Comparison of ENCODE assay signal across 18 cellular contexts in genomic region chr12:76464636-76465166, GRCh38.
DNase-seq lines count a peak whose midpoint lies in the region; ATAC-seq and TF ChIP-seq lines count a peak whose summit lies in the region.
"Had no signal": no experiment of that assay in that cellular context is flagged by ENCODE, and none has a peak within 500 bp of the region (broad histone marks: within the 10 kb centered on the region; RNA-seq: fewer than 3 reads in every experiment).

No MANE protein-coding gene starts in this region.

- H3K27me3 ChIP-seq in cardiac muscle cell (no peaks in the 10 kb centered on the region), right lobe of liver (no peaks in the 10 kb centered on the region)

- intact Hi-C loops in cardiac septum (cut with DNase I), result loop anchor here (5.0 kb wide), 1 partner anchor 93 kb away; the partner anchor contains the start of gene OSBPL8
- intact Hi-C loops in left ventricle myocardium superior (cut with micrococcal nuclease), result no loop called here
- intact Hi-C loops in right lobe of liver (cut with DNase I), result no loop called here

- H3K27ac ChIP-seq in cardiac muscle cell (peak overlapping the region; percentile 7), right lobe of liver (no peak overlapping the region)
- H3K27ac ChIP-seq: HL-60 had no signal

- DNase-seq in cardiac muscle cell (ENCODE audit: low read depth in 1 of 2, low spot score in 1 of 2) (no peak), cardiac septum (ENCODE audit: low spot score) (no peak), choroid plexus epithelial cell (ENCODE audit: low read depth) (peak; percentile 29), left ventricle myocardium superior (no peak), H4 (ENCODE audit: low spot score) (no peak), right lobe of liver (no peak)
- DNase-seq: 8988T; ACHN; C1 segment of cervical spinal cord; Caco-2; CD8-positive, alpha-beta T cell; DND-41; GDM1; GOT3; HCEC 1CT had no signal

- H3K9me3 ChIP-seq in cardiac muscle cell (ENCODE audit: low read depth) (no peaks in the 10 kb centered on the region), right lobe of liver (no peaks in the 10 kb centered on the region)
- H3K9me3 ChIP-seq: Caco-2 had no signal

- TF ChIP-seq POLR2A in right lobe of liver (IDR thresholded peaks at IDR 0.05), result no peak

- ATAC-seq in left ventricle myocardium superior, result peak; percentile 65
- no peak for ATAC-seq in SK-N-SH treated with all-trans-retinoic acid at 6 μM for 48 hours
- ATAC-seq in right lobe of liver, result no peak
- ATAC-seq: CD8-positive, alpha-beta T cell; K562 had no signal

- WGBS in right lobe of liver (ENCODE audit: insufficient coverage, low coverage, low lambda C conversion rate, missing lambda C conversion rate), result 86% methylated on average over 5 of the region's 5 CpGs

- no peak overlapping the region for H3K4me3 ChIP-seq in cardiac muscle cell
- H3K4me3 ChIP-seq in choroid plexus epithelial cell (ENCODE audit: low read depth, low read length), result no peak overlapping the region
- H3K4me3 ChIP-seq in right lobe of liver, result no peak overlapping the region
- H3K4me3 ChIP-seq: K562 had no signal

- peaks cover 9% of the 10 kb centered on the region for H3K4me1 ChIP-seq in cardiac muscle cell (ENCODE audit: low read depth)
- no peaks in the 10 kb centered on the region for H3K4me1 ChIP-seq in right lobe of liver
- H3K4me1 ChIP-seq: Caco-2 had no signal

- TF ChIP-seq CTCF in cardiac muscle cell (IDR thresholded peaks at IDR 0.05; ENCODE audit: low read depth, low read length) (no peak), choroid plexus epithelial cell (conservative IDR thresholded peaks at IDR 0.05; ENCODE audit: low read depth, low read length) (no peak), right lobe of liver (IDR thresholded peaks at IDR 0.05) (no peak)

- no peaks in the 10 kb centered on the region for H3K36me3 ChIP-seq in cardiac muscle cell
- H3K36me3 ChIP-seq in right lobe of liver, result no peaks in the 10 kb centered on the region

TF ChIP-seq in SK-N-SH treated with all-trans-retinoic acid at 6 μM for 48 hours, 23 proteins besides CTCF, POLR2A, EP300 and RAD21:
- TF ChIP-seq CSDC2 (CRISPR knock-in tag; IDR thresholded peaks at IDR 0.05) (no peak), CSRNP3 (CRISPR knock-in tag; IDR thresholded peaks at IDR 0.05) (no peak), ISL1 (CRISPR knock-in tag; IDR thresholded peaks at IDR 0.05) (no peak), ZFP30 (CRISPR knock-in tag; IDR thresholded peaks at IDR 0.05) (no peak), RARB (CRISPR knock-in tag; IDR thresholded peaks at IDR 0.05) (no peak), CREB5 (CRISPR knock-in tag; IDR thresholded peaks at IDR 0.05; ENCODE audit: low read depth) (no peak), TCF4 (CRISPR knock-in tag; IDR thresholded peaks at IDR 0.05; ENCODE audit: borderline replicate concordance) (no peak), ZNF565 (CRISPR knock-in tag; conservative IDR thresholded peaks at IDR 0.05; ENCODE audit: low read depth) (no peak), PPARA (CRISPR knock-in tag; IDR thresholded peaks at IDR 0.05; ENCODE audit: borderline replicate concordance) (no peak), OSR1 (CRISPR knock-in tag; IDR thresholded peaks at IDR 0.05) (no peak), ZNF70 (CRISPR knock-in tag; IDR thresholded peaks at IDR 0.05) (no peak), PATZ1 (CRISPR knock-in tag; IDR thresholded peaks at IDR 0.05; ENCODE audit: borderline replicate concordance) (no peak), ARNTL (CRISPR knock-in tag; IDR thresholded peaks at IDR 0.05; ENCODE audit: borderline replicate concordance, low read depth) (no peak), ZC3H10 (CRISPR knock-in tag; IDR thresholded peaks at IDR 0.05) (no peak)
